8 cellular contexts compared by ENCODE assay signal in genomic region chr3:95923496-95924210, GRCh38.
A peak's percentile ranks its signal among the peaks of the same experiment; 100 is the strongest.
DNase-seq lines count a peak whose midpoint lies in the region; ATAC-seq and TF ChIP-seq lines count a peak whose summit lies in the region.

No MANE protein-coding gene starts in this region.

- ATAC-seq in HG03571 (IDR thresholded peaks at IDR 0.05; ENCODE audit: unreplicated experiment) (no peak), GM19452 (IDR thresholded peaks at IDR 0.05; ENCODE audit: unreplicated experiment) (no peak), GM18907 (IDR thresholded peaks at IDR 0.05; ENCODE audit: unreplicated experiment) (no peak)

- TF ChIP-seq CTCF in fibroblast of pulmonary artery (IDR thresholded peaks at IDR 0.05; ENCODE audit: low read length, missing control alignments) = no peak

- H3K4me3 ChIP-seq in fibroblast of pulmonary artery (replicated peaks; ENCODE audit: low read depth, low read length) (peak overlapping the region; percentile 18), skeletal muscle cell (ENCODE audit: low read depth, low read length) (peak overlapping the region; percentile 6)

- DNase-seq in ELR (ENCODE audit: low read depth) (peak; percentile 2), RKO (ENCODE audit: low spot score) (peak; percentile 82), fibroblast of pulmonary artery (ENCODE audit: low read depth) (peak; percentile 97), skeletal muscle cell (ENCODE audit: low read depth) (peak; percentile 92), AML-193 (lab: John Stamatoyannopoulos, UW) (no peak)

Comparison
In these comparisons a context has a peak if more than half of its experiments do, and no peak if none do; other contexts are left out.
1. DNase-seq: peak in ELR (single experiment), RKO (single experiment), fibroblast of pulmonary artery (single experiment) and skeletal muscle cell (single experiment); none in AML-193 (0 of 2).